ENCODE assay signal across 11 cellular contexts in the genomic region with DNA sequence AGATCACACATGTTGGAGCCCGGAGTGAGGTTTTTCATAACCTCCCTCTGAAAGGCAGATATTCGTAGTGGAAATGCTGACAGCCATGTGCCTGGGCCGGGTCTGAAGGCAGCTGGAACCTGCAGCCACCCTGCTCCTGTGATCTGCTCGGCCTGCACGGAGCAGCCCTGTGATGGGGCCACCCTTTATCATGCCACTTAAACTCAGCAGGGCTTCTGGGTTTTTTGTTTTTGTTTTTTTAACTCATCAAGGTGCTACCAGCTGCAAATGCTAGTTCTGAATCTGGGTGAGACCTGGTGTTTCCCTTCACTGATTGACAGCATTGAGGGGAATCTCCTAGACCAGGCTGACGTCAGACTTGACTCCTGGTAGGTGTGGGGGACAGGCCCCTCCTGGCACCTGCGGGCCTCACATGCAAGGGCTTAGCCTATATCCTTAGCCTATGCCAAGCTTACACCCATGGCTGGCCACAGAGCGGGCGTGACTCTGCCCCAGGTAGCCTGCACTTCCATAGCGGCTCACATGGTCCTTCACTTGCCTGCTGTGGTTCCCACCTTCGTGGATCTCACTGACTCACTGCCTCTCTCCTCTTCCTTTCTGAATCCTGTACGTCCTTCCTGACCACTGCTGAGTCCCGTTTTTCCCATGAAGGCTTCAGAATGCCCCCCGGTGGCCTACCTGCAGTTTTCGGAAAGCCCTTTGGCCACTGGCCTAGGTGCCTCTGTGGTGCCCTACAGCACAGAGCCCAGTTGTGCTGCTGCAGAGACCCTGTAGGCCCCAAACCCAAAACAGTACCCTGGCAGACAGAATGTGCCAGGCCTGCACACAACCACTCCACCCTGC.
DNase-seq lines count a peak whose midpoint lies in the region; ATAC-seq, FAIRE-seq and TF ChIP-seq lines count a peak whose summit lies in the region.
"Had no signal": no experiment of that assay in that cellular context is flagged by ENCODE, and none has a peak within 500 bp of the region (broad histone marks: within the 10 kb centered on the region; RNA-seq: fewer than 3 reads in every experiment).

No MANE protein-coding gene starts in this region.

- peak; percentile 57 for DNase-seq in activated CD4-positive, alpha-beta T cell treated with anti-CD3 and anti-CD28 coated beads for 36 hours
- DNase-seq in activated CD4-positive, alpha-beta T cell treated with anti-CD3 and anti-CD28 coated beads for 1 hour = no peak
- no peak for DNase-seq in activated CD8-positive, alpha-beta T cell treated with anti-CD3 and anti-CD28 coated beads, Interleukin-2, amount 10 ng/mL, durations not matched to agents 7 days and 5 days
- no peak for DNase-seq in osteocyte (ENCODE audit: extremely low spot score, unreplicated experiment)
- no peak for DNase-seq in lower leg skin (ENCODE audit: low spot score in 2 of 2)
- no peak for DNase-seq in frontal cortex (ENCODE audit: low spot score in 2 of 2)
- DNase-seq: kidney had no signal

- no peaks in the 10 kb centered on the region for H3K36me3 Mint-ChIP-seq in activated CD4-positive, alpha-beta T cell treated with anti-CD3 and anti-CD28 coated beads for 36 hours (ENCODE audit: low read depth)
- no peaks in the 10 kb centered on the region for H3K36me3 Mint-ChIP-seq in activated CD8-positive, alpha-beta T cell treated with anti-CD3 and anti-CD28 coated beads, Interleukin-2, amount 10 ng/mL, durations not matched to agents 7 days and 5 days (ENCODE audit: low read depth)
- H3K36me3 Mint-ChIP-seq in osteocyte (ENCODE audit: unreplicated experiment) = peaks cover 20% of the 10 kb centered on the region
- H3K36me3 Mint-ChIP-seq: IgD-negative memory B cell had no signal

- peak; percentile 86 for ATAC-seq in activated CD4-positive, alpha-beta T cell treated with anti-CD3 and anti-CD28 coated beads for 36 hours
- peak; percentile 72 for ATAC-seq in HG02588 (IDR thresholded peaks at IDR 0.05; ENCODE audit: unreplicated experiment)
- ATAC-seq in activated CD8-positive, alpha-beta T cell treated with anti-CD3 and anti-CD28 coated beads, Interleukin-2, amount 10 ng/mL, durations not matched to agents 7 days and 5 days = peak; percentile 35
- no peak for ATAC-seq in HG02884 (IDR thresholded peaks at IDR 0.05; ENCODE audit: unreplicated experiment)

- 79 to 80% methylated on average over 15 of the region's 15 CpGs for WGBS in lower leg skin, 2 donors

- no peaks in the 10 kb centered on the region for H3K27me3 Mint-ChIP-seq in activated CD4-positive, alpha-beta T cell treated with anti-CD3 and anti-CD28 coated beads for 36 hours
- H3K27me3 Mint-ChIP-seq in activated CD8-positive, alpha-beta T cell treated with anti-CD3 and anti-CD28 coated beads, Interleukin-2, amount 10 ng/mL, durations not matched to agents 7 days and 5 days (ENCODE audit: low read depth) = no peaks in the 10 kb centered on the region
- H3K27me3 Mint-ChIP-seq in osteocyte (ENCODE audit: unreplicated experiment) = no peaks in the 10 kb centered on the region

- no peak overlapping the region for H3K4me3 Mint-ChIP-seq in activated CD4-positive, alpha-beta T cell treated with anti-CD3 and anti-CD28 coated beads for 36 hours
- H3K4me3 Mint-ChIP-seq in activated CD8-positive, alpha-beta T cell treated with anti-CD3 and anti-CD28 coated beads, Interleukin-2, amount 10 ng/mL, durations not matched to agents 7 days and 5 days = no peak overlapping the region
- H3K4me3 Mint-ChIP-seq in osteocyte (ENCODE audit: unreplicated experiment) = no peak overlapping the region
- H3K4me3 Mint-ChIP-seq: IgD-negative memory B cell had no signal

- FAIRE-seq in frontal cortex (lab: Jason Lieb, UNC) = no peak
- FAIRE-seq: kidney had no signal

- H3K9me3 Mint-ChIP-seq in activated CD4-positive, alpha-beta T cell treated with anti-CD3 and anti-CD28 coated beads for 36 hours (ENCODE audit: low read depth) = no peaks in the 10 kb centered on the region
- H3K9me3 Mint-ChIP-seq in activated CD8-positive, alpha-beta T cell treated with anti-CD3 and anti-CD28 coated beads, Interleukin-2, amount 10 ng/mL, durations not matched to agents 7 days and 5 days (ENCODE audit: insufficient read depth) = no peaks in the 10 kb centered on the region
- no peaks in the 10 kb centered on the region for H3K9me3 Mint-ChIP-seq in osteocyte (ENCODE audit: unreplicated experiment)
- H3K9me3 Mint-ChIP-seq: IgD-negative memory B cell had no signal

- H3K27ac Mint-ChIP-seq in activated CD4-positive, alpha-beta T cell treated with anti-CD3 and anti-CD28 coated beads for 36 hours = peak overlapping the region; percentile 51
- no peak overlapping the region for H3K27ac Mint-ChIP-seq in activated CD8-positive, alpha-beta T cell treated with anti-CD3 and anti-CD28 coated beads, Interleukin-2, amount 10 ng/mL, durations not matched to agents 7 days and 5 days
- H3K27ac Mint-ChIP-seq in osteocyte (ENCODE audit: unreplicated experiment) = peak overlapping the region; percentile 69

- POLR2A ChIA-PET in activated CD4-positive, alpha-beta T cell treated with anti-CD3 and anti-CD28 coated beads for 36 hours (lab: Charles Lee) = no interaction called here
- POLR2A ChIA-PET in activated CD8-positive, alpha-beta T cell treated with anti-CD3 and anti-CD28 coated beads, Interleukin-2, amount 10 ng/mL, durations not matched to agents 7 days and 5 days (lab: Charles Lee) = interaction anchor here (0.6 kb wide), 1 partner anchor 40 kb away, joined by 3 read pairs; no protein-coding TSS in a partner anchor

- CTCF ChIA-PET in activated CD4-positive, alpha-beta T cell treated with anti-CD3 and anti-CD28 coated beads for 36 hours (lab: Charles Lee) = no interaction called here
- CTCF ChIA-PET in activated CD8-positive, alpha-beta T cell treated with anti-CD3 and anti-CD28 coated beads, Interleukin-2, amount 10 ng/mL, durations not matched to agents 7 days and 5 days (lab: Charles Lee) = interaction anchor here (0.9 kb wide), 2 partner anchors 11 to 12 kb away, joined by 3 read pairs; no protein-coding TSS in a partner anchor

- no peak for TF ChIP-seq POLR2A in lower leg skin (IDR thresholded peaks at IDR 0.05)

- TF ChIP-seq CTCF in osteocyte (IDR thresholded peaks at IDR 0.05) (no peak), lower leg skin (IDR thresholded peaks at IDR 0.05) (no peak)

- no peak overlapping the region for H3K4me3 ChIP-seq in lower leg skin (ENCODE audit: low read depth, poor library complexity, severe bottlenecking)
- H3K4me3 ChIP-seq: suprapubic skin had no signal

- intact Hi-C loops in activated CD4-positive, alpha-beta T cell treated with anti-CD3 and anti-CD28 coated beads for 36 hours (cut with DNase I, micrococcal nuclease) = loop anchor here (2.0 to 10.0 kb wide), 2 partner anchors 58 to 122 kb away; no protein-coding TSS in a partner anchor
- intact Hi-C loops in lower leg skin (cut with DNase I; ENCODE audit: low total_unique reads) = no loop called here

- peaks cover 18% of the 10 kb centered on the region for H3K4me1 Mint-ChIP-seq in activated CD4-positive, alpha-beta T cell treated with anti-CD3 and anti-CD28 coated beads for 36 hours
- peaks cover 13% of the 10 kb centered on the region for H3K4me1 Mint-ChIP-seq in activated CD8-positive, alpha-beta T cell treated with anti-CD3 and anti-CD28 coated beads, Interleukin-2, amount 10 ng/mL, durations not matched to agents 7 days and 5 days (ENCODE audit: low read depth)
- H3K4me1 Mint-ChIP-seq in osteocyte (ENCODE audit: unreplicated experiment) = peaks cover 23% of the 10 kb centered on the region
- H3K4me1 Mint-ChIP-seq: IgD-negative memory B cell had no signal
